9 cellular contexts compared by ENCODE assay signal in genomic region chr17:59427425-59427921, GRCh38.
DNase-seq lines count a peak whose midpoint lies in the region; TF ChIP-seq lines count a peak whose summit lies in the region.
"Had no signal": no experiment of that assay in that cellular context is flagged by ENCODE, and none has a peak within 500 bp of the region (broad histone marks: within the 10 kb centered on the region; RNA-seq: fewer than 3 reads in every experiment).

No MANE protein-coding gene starts in this region.

- peak; percentile 67 for DNase-seq in activated naive CD4-positive, alpha-beta T cell treated with Interleukin-2 at 50 U/mL for 16 hours
- DNase-seq in activated naive CD4-positive, alpha-beta T cell (lab: John Stamatoyannopoulos, UW), result no peak
- peak; percentile 53 for DNase-seq in choroid plexus epithelial cell (ENCODE audit: low read depth)
- peak; percentile 90 for DNase-seq in superior temporal gyrus (ENCODE audit: extremely low spot score)
- no peak for DNase-seq in SKM-1 (lab: John Stamatoyannopoulos, UW; ENCODE audit: unreplicated experiment)
- no peak for DNase-seq in activated gamma-delta T cell (lab: John Stamatoyannopoulos, UW)
- DNase-seq in DMS79 (lab: John Stamatoyannopoulos, UW), result no peak

- peaks cover 8 to 23% of the 10 kb centered on the region in 2 donors for H3K4me1 ChIP-seq in mucosa of rectum (ENCODE audit: control insufficient read depth in 2 of 2, insufficient read depth in 2 of 2, low read length in 2 of 2)

- H3K27me3 ChIP-seq in mucosa of rectum (ENCODE audit: control insufficient read depth in 2 of 2, insufficient read depth in 2 of 2, low read length in 2 of 2), result no peaks in the 10 kb centered on the region

- no peaks in the 10 kb centered on the region for H3K36me3 ChIP-seq in mucosa of rectum (ENCODE audit: control insufficient read depth in 2 of 2, insufficient read depth in 2 of 2, low read length in 2 of 2)

- no peak overlapping the region for H3K9ac ChIP-seq in mucosa of rectum (ENCODE audit: low read depth in 1 of 2, low read length in 2 of 2)

- H3K4me3 ChIP-seq in choroid plexus epithelial cell (ENCODE audit: low read depth, low read length), result no peak overlapping the region
- H3K4me3 ChIP-seq in mucosa of rectum (ENCODE audit: low read length in 2 of 2), result no peak overlapping the region
- H3K4me3 ChIP-seq: SK-N-MC had no signal

- TF ChIP-seq CTCF in choroid plexus epithelial cell (conservative IDR thresholded peaks at IDR 0.05; ENCODE audit: low read depth, low read length), result no peak

- peak overlapping the region; percentile 34 to 46 for H3K27ac ChIP-seq in mucosa of rectum (ENCODE audit: low read depth in 2 of 2, low read length in 2 of 2)
- H3K27ac ChIP-seq: SK-N-MC had no signal

- H3K9me3 ChIP-seq in mucosa of rectum (ENCODE audit: control insufficient read depth in 2 of 2, low read length in 2 of 2), result no peaks in the 10 kb centered on the region

Comparison
In these comparisons a context has a peak if more than half of its experiments do, and no peak if none do; other contexts are left out.
1. DNase-seq: peak in activated naive CD4-positive, alpha-beta T cell treated with Interleukin-2 at 50 U/mL for 16 hours (single experiment), choroid plexus epithelial cell (single experiment) and superior temporal gyrus (single experiment); none in activated naive CD4-positive, alpha-beta T cell (0 of 4), SKM-1 (single experiment), activated gamma-delta T cell (single experiment) and DMS79 (single experiment).